ENCODE assay signal across 29 cellular contexts in the genomic region with DNA sequence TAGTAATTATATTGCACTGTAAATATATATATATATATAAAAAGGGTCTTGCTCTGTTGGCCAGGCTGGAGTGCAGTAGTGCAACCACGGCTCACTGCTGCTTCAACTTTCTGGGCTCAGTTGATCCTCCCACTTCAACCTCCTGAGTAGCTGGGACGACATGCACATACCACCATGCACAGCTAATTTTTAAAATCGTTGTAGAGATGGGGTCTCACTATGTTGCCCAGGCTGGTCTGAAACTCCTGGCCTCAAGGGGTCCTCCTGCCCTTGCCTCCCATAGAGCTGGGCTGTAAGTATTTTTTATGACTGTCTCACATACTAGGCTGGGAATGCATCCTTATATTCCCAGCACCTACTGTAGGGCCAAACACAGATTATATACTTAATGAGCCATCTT.
"Had no signal": no experiment of that assay in that cellular context is flagged by ENCODE, and none has a peak within 500 bp of the region (broad histone marks: within the 10 kb centered on the region; RNA-seq: fewer than 3 reads in every experiment).

No MANE protein-coding gene starts in this region.

- H3K4me1 ChIP-seq: adrenal gland, body of pancreas, esophagus muscularis mucosa, foreskin keratinocyte, gastrocnemius medialis had no signal

- DNase-seq: activated CD4-positive, alpha-beta memory T cell treated with anti-CD3 and anti-CD28 coated beads, Interleukin-2, amount 10 ng/mL, durations not matched to agents 7 days and 5 days; activated CD4-positive, alpha-beta T cell treated with anti-CD3 and anti-CD28 coated beads for 1 hour; activated CD4-positive, alpha-beta T cell treated with anti-CD3 and anti-CD28 coated beads for 4 hours; activated CD4-positive, alpha-beta T cell treated with anti-CD3 and anti-CD28 coated beads, Interleukin-2, amount 10 ng/mL, durations not matched to agents 7 days and 5 days; activated CD4-positive, alpha-beta T cell treated with anti-CD3 and anti-CD28 coated beads, Interleukin-2, amount 50 U/mL, for 4 hours; activated CD8-positive, alpha-beta memory T cell treated with anti-CD3 and anti-CD28 coated beads, Interleukin-2, amount 50 U/mL, for 48 hours; activated effector memory CD4-positive, alpha-beta T cell treated with anti-CD3 and anti-CD28 coated beads, Interleukin-2, amount 50 U/mL, for 16 hours; activated naive CD4-positive, alpha-beta T cell treated with anti-CD3 and anti-CD28 coated beads for 36 hours; activated naive CD8-positive, alpha-beta T cell treated with anti-CD3 and anti-CD28 coated beads for 36 hours; activated naive CD8-positive, alpha-beta T cell treated with anti-CD3 and anti-CD28 coated beads, Interleukin-2, amount 50 U/mL, for 24 hours; activated T-cell treated with anti-CD3 and anti-CD28 coated beads, Interleukin-2, amount 50 U/mL, for 48 hours; adrenal gland; amygdala; aorta; body of pancreas; caudate nucleus; cortex of kidney; dermis blood vessel endothelial cell; effector CD4-positive, alpha-beta T cell; effector memory CD8-positive, alpha-beta T cell; erythroblast; foreskin keratinocyte; gastrocnemius medialis; glutamatergic neuron; T-helper 2 cell had no signal

- H3K27me3 ChIP-seq: adrenal gland, body of pancreas, esophagus muscularis mucosa, foreskin keratinocyte, gastrocnemius medialis had no signal

- H3K4me3 Mint-ChIP-seq: activated CD4-positive, alpha-beta memory T cell treated with anti-CD3 and anti-CD28 coated beads, Interleukin-2, amount 10 ng/mL, durations not matched to agents 7 days and 5 days; activated CD4-positive, alpha-beta T cell treated with anti-CD3 and anti-CD28 coated beads, Interleukin-2, amount 10 ng/mL, durations not matched to agents 7 days and 5 days; activated naive CD4-positive, alpha-beta T cell treated with anti-CD3 and anti-CD28 coated beads for 36 hours; activated naive CD4-positive, alpha-beta T cell treated with anti-CD3 and anti-CD28 coated beads, Interleukin-2, amount 50 U/mL, for 24 hours; activated naive CD8-positive, alpha-beta T cell treated with anti-CD3 and anti-CD28 coated beads for 36 hours; activated naive CD8-positive, alpha-beta T cell treated with anti-CD3 and anti-CD28 coated beads, Interleukin-2, amount 50 U/mL, for 24 hours; activated T-helper 1 cell treated with anti-CD3 and anti-CD28 coated beads, Interleukin-12 subunit alpha, Interleukin-12 subunit beta, Interleukin-2, Interleukin-4 antibody, amounts not matched to agents 30 ng/mL and 10 ng/mL and 1 ng/mL, durations not matched to agents 14 hours and 24 hours and 36 hours; effector memory CD8-positive, alpha-beta T cell had no signal

- H3K27ac Mint-ChIP-seq: activated CD4-positive, alpha-beta memory T cell treated with anti-CD3 and anti-CD28 coated beads, Interleukin-2, amount 10 ng/mL, durations not matched to agents 7 days and 5 days; activated CD4-positive, alpha-beta T cell treated with anti-CD3 and anti-CD28 coated beads, Interleukin-2, amount 10 ng/mL, durations not matched to agents 7 days and 5 days; activated naive CD4-positive, alpha-beta T cell treated with anti-CD3 and anti-CD28 coated beads for 36 hours; activated naive CD4-positive, alpha-beta T cell treated with anti-CD3 and anti-CD28 coated beads, Interleukin-2, amount 50 U/mL, for 24 hours; activated naive CD8-positive, alpha-beta T cell treated with anti-CD3 and anti-CD28 coated beads for 36 hours; activated naive CD8-positive, alpha-beta T cell treated with anti-CD3 and anti-CD28 coated beads, Interleukin-2, amount 50 U/mL, for 24 hours; activated T-helper 1 cell treated with anti-CD3 and anti-CD28 coated beads, Interleukin-12 subunit alpha, Interleukin-12 subunit beta, Interleukin-2, Interleukin-4 antibody, amounts not matched to agents 30 ng/mL and 10 ng/mL and 1 ng/mL, durations not matched to agents 14 hours and 24 hours and 36 hours; activated T-helper 2 cell treated with anti-CD3 and anti-CD28 coated beads, Interferon-gamma antibody, Interleukin-2, Interleukin-4, amounts not matched to agents 10 μg/mL and 5 μg/mL and 100 μg/mL, durations not matched to agents 14 hours and 24 hours and 36 hours; effector memory CD8-positive, alpha-beta T cell had no signal

- H3K4me3 ChIP-seq: adrenal gland, body of pancreas, esophagus muscularis mucosa, gastrocnemius medialis had no signal

- H3K27ac ChIP-seq: adrenal gland, body of pancreas, esophagus muscularis mucosa, foreskin keratinocyte, gastrocnemius medialis had no signal

- H3K9me3 Mint-ChIP-seq: activated CD4-positive, alpha-beta memory T cell treated with anti-CD3 and anti-CD28 coated beads, Interleukin-2, amount 10 ng/mL, durations not matched to agents 7 days and 5 days; activated CD4-positive, alpha-beta T cell treated with anti-CD3 and anti-CD28 coated beads, Interleukin-2, amount 10 ng/mL, durations not matched to agents 7 days and 5 days; activated naive CD4-positive, alpha-beta T cell treated with anti-CD3 and anti-CD28 coated beads for 36 hours; activated naive CD4-positive, alpha-beta T cell treated with anti-CD3 and anti-CD28 coated beads, Interleukin-2, amount 50 U/mL, for 24 hours; activated naive CD8-positive, alpha-beta T cell treated with anti-CD3 and anti-CD28 coated beads for 36 hours; activated naive CD8-positive, alpha-beta T cell treated with anti-CD3 and anti-CD28 coated beads, Interleukin-2, amount 50 U/mL, for 24 hours; activated T-helper 1 cell treated with anti-CD3 and anti-CD28 coated beads, Interleukin-12 subunit alpha, Interleukin-12 subunit beta, Interleukin-2, Interleukin-4 antibody, amounts not matched to agents 30 ng/mL and 10 ng/mL and 1 ng/mL, durations not matched to agents 14 hours and 24 hours and 36 hours; activated T-helper 2 cell treated with anti-CD3 and anti-CD28 coated beads, Interferon-gamma antibody, Interleukin-2, Interleukin-4, amounts not matched to agents 10 μg/mL and 5 μg/mL and 100 μg/mL, durations not matched to agents 14 hours and 24 hours and 36 hours; effector memory CD8-positive, alpha-beta T cell had no signal

- H3K27me3 Mint-ChIP-seq: activated CD4-positive, alpha-beta memory T cell treated with anti-CD3 and anti-CD28 coated beads, Interleukin-2, amount 10 ng/mL, durations not matched to agents 7 days and 5 days; activated CD4-positive, alpha-beta T cell treated with anti-CD3 and anti-CD28 coated beads, Interleukin-2, amount 10 ng/mL, durations not matched to agents 7 days and 5 days; activated naive CD4-positive, alpha-beta T cell treated with anti-CD3 and anti-CD28 coated beads, Interleukin-2, amount 50 U/mL, for 24 hours; activated naive CD8-positive, alpha-beta T cell treated with anti-CD3 and anti-CD28 coated beads for 36 hours; activated naive CD8-positive, alpha-beta T cell treated with anti-CD3 and anti-CD28 coated beads, Interleukin-2, amount 50 U/mL, for 24 hours; effector memory CD8-positive, alpha-beta T cell had no signal

- H3K9me3 ChIP-seq: adrenal gland, body of pancreas, esophagus muscularis mucosa, gastrocnemius medialis had no signal

- ATAC-seq: activated naive CD8-positive, alpha-beta T cell treated with anti-CD3 and anti-CD28 coated beads, Interleukin-2, amount 50 U/mL, for 24 hours; body of pancreas; effector memory CD8-positive, alpha-beta T cell; foreskin keratinocyte; gastrocnemius medialis had no signal
